ENCODE assay signal across 14 cellular contexts in the genomic region with DNA sequence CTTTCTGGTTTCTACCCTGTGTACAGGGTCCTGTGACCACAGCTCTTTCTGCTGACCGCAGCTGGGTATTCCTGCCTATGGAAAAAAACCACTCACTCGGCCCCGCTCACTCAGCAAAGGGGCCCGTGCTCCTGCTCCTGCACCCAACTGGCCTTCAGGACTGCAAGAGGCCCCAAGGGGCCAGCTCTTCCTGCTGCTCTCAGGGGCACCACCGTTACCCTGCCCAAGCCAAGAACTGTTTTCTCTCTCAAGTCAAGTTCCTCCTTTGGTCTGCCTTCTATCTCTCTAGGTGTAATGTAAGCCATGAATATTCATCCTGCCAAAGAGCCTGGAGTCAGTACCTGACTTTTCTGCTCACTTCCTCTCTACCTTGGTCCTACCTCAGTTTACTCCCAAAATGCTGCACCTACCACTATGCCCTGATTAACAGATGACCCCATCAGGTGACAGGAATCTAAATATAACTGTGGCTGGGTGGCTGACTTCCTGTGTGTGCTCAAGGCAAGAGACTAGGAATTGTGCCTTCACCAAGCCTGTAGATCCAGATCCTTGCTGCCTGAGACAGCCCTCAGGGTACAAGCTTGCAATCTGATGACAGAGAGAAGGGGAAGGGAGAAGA. TPM values are rescaled to one million over a fixed set of nuclear protein-coding genes. Genes with fewer than 3 reads are reported as not detected.
A peak's percentile ranks its signal among the peaks of the same experiment; 100 is the strongest.
DNase-seq lines count a peak whose midpoint lies in the region; ATAC-seq and TF ChIP-seq lines count a peak whose summit lies in the region.
"Had no signal": no experiment of that assay in that cellular context is flagged by ENCODE, and none has a peak within 500 bp of the region (broad histone marks: within the 10 kb centered on the region; RNA-seq: fewer than 3 reads in every experiment).

No MANE protein-coding gene starts in this region.

- H3K36me3 ChIP-seq in DND-41 (ENCODE audit: insufficient read depth, low read length), result no peaks in the 10 kb centered on the region
- no peaks in the 10 kb centered on the region for H3K36me3 ChIP-seq in GM23338 (ENCODE audit: insufficient read depth)

- CTCF ChIA-PET in WTC11 (lab: Charles Lee), result interaction anchor here (0.6 to 3.1 kb wide), 4 partner anchors 9 to 184 kb away, joined by 3 to 16 read pairs (median 4); partner anchors contain the start of gene C1QBP

- H3K4me2 ChIP-seq in DND-41 (ENCODE audit: insufficient read depth, low read length), result no peak overlapping the region
- H3K4me2 ChIP-seq in GM23338, result no peak overlapping the region

- H3K4me1 ChIP-seq in DND-41 (ENCODE audit: insufficient read depth, low read length) (no peaks in the 10 kb centered on the region), GM23338 (ENCODE audit: insufficient read depth) (peaks cover 4% of the 10 kb centered on the region; the same call in 1 of the 2 replicates)

- H3K9me2 ChIP-seq in GM23338 (ENCODE audit: insufficient read depth), result no peaks in the 10 kb centered on the region

- no peaks in the 10 kb centered on the region for H3F3A ChIP-seq in GM23338 (replicated peaks; ENCODE audit: low read depth)

- TF ChIP-seq CTCF in DND-41 (IDR thresholded peaks at IDR 0.05; ENCODE audit: borderline replicate concordance, extremely low read depth, low read length, poor library complexity, severe bottlenecking) (no peak), GM23338 (conservative IDR thresholded peaks at IDR 0.05; ENCODE audit: low read depth in 2 of 2) (no peak), WTC11 (IDR thresholded peaks at IDR 0.05) (no peak)

- H3K9ac ChIP-seq in DND-41 (ENCODE audit: low read depth, low read length), result no peak overlapping the region

- DNase-seq in DND-41, result no peak
- no peak for DNase-seq in GM23338 (ENCODE audit: low spot score)
- peak; percentile 31 for DNase-seq in RPMI8226
- DNase-seq in memory B cell (ENCODE audit: low spot score in 2 of 2), result peak in 1 of 2 donors; percentile 27
- DNase-seq in left lobe of liver (ENCODE audit: low spot score), result no peak
- no peak for DNase-seq in activated CD4-positive, CD25-positive, alpha-beta regulatory T cell treated with anti-CD3 and anti-CD28 coated beads, Interleukin-2, amount 50 U/mL, for 72 hours
- DNase-seq in DMS53 (lab: John Stamatoyannopoulos, UW), result no peak
- DNase-seq in WTC11 (ENCODE audit: low spot score), result no peak
- DNase-seq: activated T-cell treated with anti-CD3 and anti-CD28 coated beads, Interleukin-2, amount 50 U/mL, for 72 hours; NCI-H2081 had no signal

- H2AFZ ChIP-seq in DND-41 (ENCODE audit: low read depth, low read length) (peak overlapping the region; percentile 45; the same call in 1 of the 2 replicates), GM23338 (peak overlapping the region; percentile 92)

- H3K36me3 Mint-ChIP-seq in GM23338 (ENCODE audit: low read depth), result no peaks in the 10 kb centered on the region
- peaks cover 13% of the 10 kb centered on the region for H3K36me3 Mint-ChIP-seq in memory B cell
- H3K36me3 Mint-ChIP-seq in WTC11, result no peaks in the 10 kb centered on the region
- H3K36me3 Mint-ChIP-seq: brain had no signal

- H3K27me3 Mint-ChIP-seq in GM23338 (ENCODE audit: insufficient read depth, low read depth, poor library complexity) (peaks cover 8% of the 10 kb centered on the region), memory B cell (no peaks in the 10 kb centered on the region), WTC11 (ENCODE audit: low read depth) (no peaks in the 10 kb centered on the region)

- H3K9me3 ChIP-seq in DND-41 (ENCODE audit: insufficient read depth, low read length, severe bottlenecking), result no peaks in the 10 kb centered on the region

- H3K9me3 Mint-ChIP-seq in GM23338, result no peaks in the 10 kb centered on the region
- H3K9me3 Mint-ChIP-seq in memory B cell, result no peaks in the 10 kb centered on the region
- H3K9me3 Mint-ChIP-seq in WTC11, result no peaks in the 10 kb centered on the region
- H3K9me3 Mint-ChIP-seq: activated T-cell treated with anti-CD3 and anti-CD28 coated beads, Interleukin-2, amount 50 U/mL, for 72 hours; brain had no signal

- POLR2A ChIA-PET in WTC11 (lab: Charles Lee), result no interaction called here

- H3K27ac ChIP-seq in DND-41 (ENCODE audit: low read length) (no peak overlapping the region), GM23338 (ENCODE audit: low read depth) (no peak overlapping the region; the same call in 1 of the 2 replicates)

- no peak overlapping the region for H3K4me3 ChIP-seq in DND-41 (ENCODE audit: low read depth in 1 of 2, low read length in 2 of 2)
- H3K4me3 ChIP-seq in GM23338, result no peak overlapping the region

- H4K20me1 ChIP-seq in DND-41 (ENCODE audit: insufficient read depth, low read length) (no peaks in the 10 kb centered on the region), GM23338 (replicated peaks; ENCODE audit: insufficient read depth) (no peaks in the 10 kb centered on the region)

- H3K4me3 Mint-ChIP-seq in GM23338 (no peak overlapping the region), memory B cell (peak overlapping the region; percentile 76), WTC11 (no peak overlapping the region)
- H3K4me3 Mint-ChIP-seq: activated T-cell treated with anti-CD3 and anti-CD28 coated beads, Interleukin-2, amount 50 U/mL, for 72 hours; brain had no signal

- peaks cover 11% of the 10 kb centered on the region for H3K4me1 Mint-ChIP-seq in GM23338
- peaks cover 27% of the 10 kb centered on the region for H3K4me1 Mint-ChIP-seq in memory B cell
- H3K4me1 Mint-ChIP-seq in WTC11, result peaks cover 11% of the 10 kb centered on the region
- H3K4me1 Mint-ChIP-seq: brain had no signal

- ATAC-seq in DND-41 (ENCODE audit: insufficient read depth, low read depth) (no peak), GM23338 (peak; percentile 35; the same call in 1 of the 3 replicates), memory B cell (ENCODE audit: low read depth) (peak; percentile 82), left lobe of liver (no peak), WTC11 (no peak)
- ATAC-seq: activated T-cell treated with anti-CD3 and anti-CD28 coated beads, Interleukin-2, amount 50 U/mL, for 72 hours; Panc1 had no signal

- H3K79me2 ChIP-seq in DND-41 (ENCODE audit: insufficient read depth, low read length) (no peaks in the 10 kb centered on the region), GM23338 (replicated peaks; ENCODE audit: insufficient read depth) (no peaks in the 10 kb centered on the region)

- no peak overlapping the region for H3K27ac Mint-ChIP-seq in GM23338
- peak overlapping the region; percentile 49 for H3K27ac Mint-ChIP-seq in memory B cell
- no peak overlapping the region for H3K27ac Mint-ChIP-seq in WTC11
- H3K27ac Mint-ChIP-seq: activated T-cell treated with anti-CD3 and anti-CD28 coated beads, Interleukin-2, amount 50 U/mL, for 72 hours; brain had no signal

- H3K27me3 ChIP-seq in DND-41 (ENCODE audit: insufficient read depth, low read length, poor library complexity) (no peaks in the 10 kb centered on the region), GM23338 (ENCODE audit: insufficient read depth) (no peaks in the 10 kb centered on the region)

TF ChIP-seq in GM23338, 12 proteins besides CTCF, POLR2A, EP300 and RAD21 (continues in another document):
- TF ChIP-seq CREB1 (CRISPR knock-in tag; IDR thresholded peaks at IDR 0.05; ENCODE audit: low read depth) (no peak), ZNF114 (CRISPR knock-in tag; IDR thresholded peaks at IDR 0.05) (no peak), EZH2 (IDR thresholded peaks at IDR 0.05; ENCODE audit: low read depth, unreplicated experiment) (no peak), NANOG (IDR thresholded peaks at IDR 0.05; ENCODE audit: borderline replicate concordance) (no peak), JUNB (IDR thresholded peaks at IDR 0.05; ENCODE audit: unreplicated experiment) (no peak), STAT1 (IDR thresholded peaks at IDR 0.05; ENCODE audit: unreplicated experiment) (no peak), POLR2AphosphoS5 (IDR thresholded peaks at IDR 0.05; ENCODE audit: low read depth) (no peak), EZH2phosphoT487 (IDR thresholded peaks at IDR 0.05; ENCODE audit: unreplicated experiment) (no peak)
- TF ChIP-seq, protein P1, sequence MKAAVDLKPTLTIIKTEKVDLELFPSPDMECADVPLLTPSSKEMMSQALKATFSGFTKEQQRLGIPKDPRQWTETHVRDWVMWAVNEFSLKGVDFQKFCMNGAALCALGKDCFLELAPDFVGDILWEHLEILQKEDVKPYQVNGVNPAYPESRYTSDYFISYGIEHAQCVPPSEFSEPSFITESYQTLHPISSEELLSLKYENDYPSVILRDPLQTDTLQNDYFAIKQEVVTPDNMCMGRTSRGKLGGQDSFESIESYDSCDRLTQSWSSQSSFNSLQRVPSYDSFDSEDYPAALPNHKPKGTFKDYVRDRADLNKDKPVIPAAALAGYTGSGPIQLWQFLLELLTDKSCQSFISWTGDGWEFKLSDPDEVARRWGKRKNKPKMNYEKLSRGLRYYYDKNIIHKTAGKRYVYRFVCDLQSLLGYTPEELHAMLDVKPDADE (IDR thresholded peaks at IDR 0.05), result no peak

TF ChIP-seq in WTC11, 78 proteins besides CTCF, POLR2A, EP300 and RAD21 (continues in another document):
- TF ChIP-seq ZNF263 (CRISPR knock-in tag; IDR thresholded peaks at IDR 0.05; ENCODE audit: low read depth) (no peak), NFYB (CRISPR knock-in tag; conservative IDR thresholded peaks at IDR 0.05; ENCODE audit: low read depth) (no peak), ZSCAN18 (CRISPR knock-in tag; IDR thresholded peaks at IDR 0.05) (no peak), SP1 (CRISPR knock-in tag; conservative IDR thresholded peaks at IDR 0.05) (no peak), TEAD1 (CRISPR knock-in tag; IDR thresholded peaks at IDR 0.05) (no peak), PRRX2 (CRISPR knock-in tag; IDR thresholded peaks at IDR 0.05) (no peak), KAT7 (CRISPR knock-in tag; IDR thresholded peaks at IDR 0.05; ENCODE audit: borderline replicate concordance) (no peak)

RNA-seq across cellular contexts. Expression of gene SCIMP, which starts 20.4 kb away (rescaled TPM):
- total RNA-seq in GM23338 (2014; rRNA removed; shearing (Covaris generic)), result not detected in 2 replicates
- 0.24 and 0.36 TPM in 2 replicates for polyA plus RNA-seq in GM23338 (2016; fragmentation: Nextera tagmentation; extraction: Ambion mirVana)
- total RNA-seq in left lobe of liver (2.3 TPM), WTC11 (2021) (not detected in 3 replicates)
- total RNA-seq: activated T-cell treated with anti-CD3 and anti-CD28 coated beads, Interleukin-2, amount 50 U/mL, for 72 hours; epithelial cell of proximal tubule; myocyte had no signal

RNA-seq across cellular contexts. Expression of gene RABEP1, which starts 27.1 kb away (rescaled TPM):
- total RNA-seq in GM23338 (2014; rRNA removed; shearing (Covaris generic)), result 31.3 and 37.0 TPM in 2 replicates
- polyA plus RNA-seq in GM23338 (2016; fragmentation: Nextera tagmentation; extraction: Ambion mirVana), result 70.3 and 88.1 TPM in 2 replicates
- total RNA-seq in left lobe of liver, result 16.8 TPM
- 37.7 to 42.0 TPM (median 40.9 TPM) in 3 replicates for total RNA-seq in WTC11 (2021)

Comparison
In these comparisons a context has a peak if more than half of its experiments do, and no peak if none do; other contexts are left out.
1. ATAC-seq: peak in GM23338 (single experiment) and memory B cell (single experiment); none in DND-41 (single experiment), left lobe of liver (single experiment) and WTC11 (single experiment).